30 cellular contexts compared by ENCODE assay signal in the genomic region with DNA sequence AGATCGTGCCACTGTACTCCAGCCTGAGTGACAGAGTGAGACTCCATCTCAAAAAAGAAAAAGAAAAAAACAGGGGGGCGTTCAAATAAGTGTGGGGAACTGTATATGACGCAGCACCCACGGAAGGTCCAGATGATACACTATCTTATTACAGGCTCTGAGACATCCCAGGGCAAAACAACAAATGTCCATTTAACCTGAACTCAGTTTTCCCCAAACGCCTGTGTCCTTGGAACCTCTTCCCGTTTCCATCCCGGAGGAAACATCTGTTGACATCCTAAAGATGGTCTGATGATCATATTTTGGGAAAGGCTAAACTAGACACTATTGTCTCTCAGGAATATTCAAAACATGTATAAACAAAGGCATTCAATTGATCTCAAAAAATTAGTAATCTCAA.
DNase-seq lines count a peak whose midpoint lies in the region; ATAC-seq and TF ChIP-seq lines count a peak whose summit lies in the region.
"Had no signal": no experiment of that assay in that cellular context is flagged by ENCODE, and none has a peak within 500 bp of the region (broad histone marks: within the 10 kb centered on the region; RNA-seq: fewer than 3 reads in every experiment).

No MANE protein-coding gene starts in this region.

- H3K4me1 Mint-ChIP-seq in endothelial cell (ENCODE audit: unreplicated experiment) = peaks cover 85% of the 10 kb centered on the region
- H3K4me1 Mint-ChIP-seq: naive thymus-derived CD4-positive, alpha-beta T cell; stimulated activated naive B cell treated with anti-CD40 and anti-IgM and Interleukin-4, amounts not matched to agents 10 μg/mL and 1 μg/mL and 100 μg/mL, for 72 hours had no signal

- TF ChIP-seq POLR2A in GM18505 (IDR thresholded peaks at IDR 0.05; ENCODE audit: borderline replicate concordance, extremely low read depth, insufficient read depth, insufficient read length) = no peak

- DNase-seq in ascending aorta (ENCODE audit: low spot score in 2 of 2) (no peak), endothelial cell (ENCODE audit: low spot score) (no peak), psoas muscle (no peak), thoracic aorta (ENCODE audit: low spot score) (no peak), MG63 (no peak), NCI-H510A treated with DMSO at 0.1 percent for 48 hours (lab: John Stamatoyannopoulos, UW) (no peak)
- DNase-seq: activated CD4-positive, alpha-beta T cell treated with anti-CD3 and anti-CD28 coated beads for 48 hours; activated T-cell treated with anti-CD3 and anti-CD28 coated beads, Interleukin-2, amount 50 U/mL, for 48 hours; Caco-2; DMS79; effector memory CD4-positive, alpha-beta T cell; erythroblast; foreskin keratinocyte; GDM1; naive thymus-derived CD4-positive, alpha-beta T cell; NCI-H524; NK-92 treated with Interleukin-12 subunit alpha and Interleukin-12 subunit beta, amount 100 ng/mL, for 24 hours; PC-3; SHP77; stimulated activated naive B cell treated with anti-CD40 and anti-IgM and Interleukin-4, amounts not matched to agents 10 μg/mL and 1 μg/mL and 100 μg/mL, for 72 hours; trophoblast cell had no signal

- peaks cover 21% of the 10 kb centered on the region for H3K27me3 Mint-ChIP-seq in endothelial cell (ENCODE audit: unreplicated experiment)

- H3K27ac ChIP-seq in ascending aorta (peak overlapping the region; percentile 68 to 76), psoas muscle (peak overlapping the region; percentile 75), thoracic aorta (peak overlapping the region; percentile 56 to 65)
- H3K27ac ChIP-seq: C4-2B, foreskin keratinocyte, hepatocyte, VCaP had no signal

- H3K9me3 ChIP-seq in ascending aorta (no peaks in the 10 kb centered on the region), psoas muscle (no peaks in the 10 kb centered on the region), thoracic aorta (no peaks in the 10 kb centered on the region), MG63 (no peaks in the 10 kb centered on the region)
- H3K9me3 ChIP-seq: adrenal gland, Caco-2 had no signal

- H3K27me3 ChIP-seq in ascending aorta (no peaks in the 10 kb centered on the region), psoas muscle (ENCODE audit: insufficient read depth in 3 of 3, low read length in 2 of 3) (peaks cover 0 to 35% (median 0%) of the 10 kb centered on the region in 3 donors), thoracic aorta (replicated peaks; ENCODE audit: insufficient read depth) (no peaks in the 10 kb centered on the region), MG63 (no peaks in the 10 kb centered on the region)
- H3K27me3 ChIP-seq: adrenal gland, foreskin keratinocyte, hepatocyte had no signal

- intact Hi-C loops in ascending aorta (cut with DNase I) (loop anchor here (5.0 kb wide), 1 partner anchor 73 kb away; a partner anchor contains a TSS), psoas muscle (cut with DNase I) (no loop called here)

- WGBS in psoas muscle, 3 donors = 63 to 68% (median 64%) methylated on average over 7 of the region's 7 CpGs

- H3K36me3 ChIP-seq in ascending aorta = peaks cover 0 to 7% of the 10 kb centered on the region in 2 donors
- no peaks in the 10 kb centered on the region for H3K36me3 ChIP-seq in psoas muscle (ENCODE audit: insufficient read depth in 1 of 2, low read depth in 1 of 2)
- no peaks in the 10 kb centered on the region for H3K36me3 ChIP-seq in thoracic aorta
- H3K36me3 ChIP-seq in MG63 = no peaks in the 10 kb centered on the region

- H3K36me3 Mint-ChIP-seq in endothelial cell (ENCODE audit: low read depth, unreplicated experiment) = peaks cover 56% of the 10 kb centered on the region
- H3K36me3 Mint-ChIP-seq: naive thymus-derived CD4-positive, alpha-beta T cell; stimulated activated naive B cell treated with anti-CD40 and anti-IgM and Interleukin-4, amounts not matched to agents 10 μg/mL and 1 μg/mL and 100 μg/mL, for 72 hours had no signal

- H3K4me1 ChIP-seq in ascending aorta (peaks cover 28 to 55% of the 10 kb centered on the region in 2 donors), psoas muscle (peaks cover 23% of the 10 kb centered on the region), thoracic aorta (ENCODE audit: control insufficient read depth in 1 of 2, low read depth in 2 of 2) (peaks cover 42 to 74% of the 10 kb centered on the region in 2 donors)
- H3K4me1 ChIP-seq: foreskin keratinocyte had no signal

- no peak for ATAC-seq in psoas muscle
- no peak for ATAC-seq in thoracic aorta (ENCODE audit: insufficient number of reproducible peaks, low FRiP score, low read depth)
- ATAC-seq in GM18505 (IDR thresholded peaks at IDR 0.05; ENCODE audit: unreplicated experiment) = no peak
- ATAC-seq in GM19035 (IDR thresholded peaks at IDR 0.05; ENCODE audit: unreplicated experiment) = no peak
- ATAC-seq: foreskin keratinocyte; left lobe of liver; naive thymus-derived CD4-positive, alpha-beta T cell; PC-3; stimulated activated naive B cell treated with anti-CD40 and anti-IgM and Interleukin-4, amounts not matched to agents 10 μg/mL and 1 μg/mL and 100 μg/mL, for 72 hours had no signal

- no peak overlapping the region for H3K4me3 ChIP-seq in ascending aorta
- no peak overlapping the region for H3K4me3 ChIP-seq in psoas muscle
- H3K4me3 ChIP-seq in thoracic aorta = no peak overlapping the region
- H3K4me3 ChIP-seq in MG63 = no peak overlapping the region
- H3K4me3 ChIP-seq: adrenal gland, hepatocyte had no signal

- peak overlapping the region; percentile 42 for H3K4me3 Mint-ChIP-seq in endothelial cell (ENCODE audit: unreplicated experiment)
- H3K4me3 Mint-ChIP-seq: mesothelial cell of epicardium; naive thymus-derived CD4-positive, alpha-beta T cell; stimulated activated naive B cell treated with anti-CD40 and anti-IgM and Interleukin-4, amounts not matched to agents 10 μg/mL and 1 μg/mL and 100 μg/mL, for 72 hours; T-helper 2 cell treated with Interferon-gamma antibody and Interleukin-4, amounts not matched to agents 5 μg/mL and 100 μg/mL, for 36 hours had no signal

- peak overlapping the region; percentile 91 for H3K27ac Mint-ChIP-seq in endothelial cell (ENCODE audit: unreplicated experiment)
- H3K27ac Mint-ChIP-seq: mesothelial cell of epicardium; naive thymus-derived CD4-positive, alpha-beta T cell; stimulated activated naive B cell treated with anti-CD40 and anti-IgM and Interleukin-4, amounts not matched to agents 10 μg/mL and 1 μg/mL and 100 μg/mL, for 72 hours; T-helper 2 cell treated with Interferon-gamma antibody and Interleukin-4, amounts not matched to agents 5 μg/mL and 100 μg/mL, for 36 hours had no signal

- TF ChIP-seq CTCF in ascending aorta (IDR thresholded peaks at IDR 0.05) (no peak), endothelial cell (IDR thresholded peaks at IDR 0.05; ENCODE audit: unreplicated experiment) (no peak), psoas muscle (IDR thresholded peaks at IDR 0.05) (no peak), thoracic aorta (IDR thresholded peaks at IDR 0.05) (no peak)

- H3K9me3 Mint-ChIP-seq in endothelial cell (ENCODE audit: unreplicated experiment) = no peaks in the 10 kb centered on the region
- H3K9me3 Mint-ChIP-seq: stimulated activated naive B cell treated with anti-CD40 and anti-IgM and Interleukin-4, amounts not matched to agents 10 μg/mL and 1 μg/mL and 100 μg/mL, for 72 hours; T-helper 2 cell treated with Interferon-gamma antibody and Interleukin-4, amounts not matched to agents 5 μg/mL and 100 μg/mL, for 36 hours had no signal
